Comparison of ENCODE assay signal across 8 cellular contexts in the genomic region with DNA sequence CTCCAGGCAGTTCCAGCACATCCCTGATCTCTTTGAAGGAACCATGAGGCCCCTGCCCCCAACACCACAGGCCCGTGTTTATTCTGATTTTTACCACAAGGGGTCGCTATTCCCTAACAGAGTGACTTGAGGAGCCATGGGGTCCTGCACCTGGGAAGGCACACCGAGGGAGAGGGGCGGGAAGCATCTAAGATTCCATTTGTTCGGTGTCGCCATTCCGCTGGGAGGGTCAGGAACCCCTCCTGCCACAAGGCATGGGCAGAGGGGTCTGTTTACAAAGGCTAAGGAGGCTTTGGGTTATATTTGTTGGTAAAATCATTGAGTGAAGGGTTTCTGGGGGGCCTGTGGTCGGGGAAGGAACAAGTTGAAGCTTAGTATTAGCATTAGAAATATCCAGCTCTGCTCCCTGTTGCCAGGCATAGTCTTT.
DNase-seq lines count a peak whose midpoint lies in the region; ATAC-seq and TF ChIP-seq lines count a peak whose summit lies in the region.

No MANE protein-coding gene starts in this region.

- no peak overlapping the region for H3K27ac ChIP-seq in lung (ENCODE audit: low read depth in 1 of 2, low read length in 1 of 2)

- H3K4me3 ChIP-seq in lung: no peak overlapping the region

- H3K4me1 ChIP-seq in lung (ENCODE audit: control insufficient read depth in 2 of 2, insufficient read depth in 2 of 2, low read length in 2 of 2): peaks cover 0 to 3% of the 10 kb centered on the region in 2 donors

- H3K36me3 ChIP-seq in lung (ENCODE audit: control insufficient read depth in 2 of 2, insufficient read depth in 2 of 2, low read length in 2 of 2): no peaks in the 10 kb centered on the region

- TF ChIP-seq CTCF in lung (IDR thresholded peaks at IDR 0.05; ENCODE audit: control extremely low read depth, extremely low read depth): peak; percentile 57

- 18 to 20% methylated on average over 8 of the region's 8 CpGs for WGBS in lung, 2 donors

- no peaks in the 10 kb centered on the region for H3K27me3 ChIP-seq in lung (ENCODE audit: control insufficient read depth, insufficient read depth)

- peak; percentile 19 to 21 for DNase-seq in AML-193 (lab: John Stamatoyannopoulos, UW)
- peak; percentile 55 for DNase-seq in GM19240 (ENCODE audit: insufficient read length, low spot score)
- peak; percentile 21 for DNase-seq in NCI-H524 treated with DMSO at 0.1 percent for 48 hours (lab: John Stamatoyannopoulos, UW)
- DNase-seq in activated CD4-positive, alpha-beta T cell treated with anti-CD3 and anti-CD28 coated beads, Interleukin-2, amount 50 U/mL, for 1 hour: peak; percentile 31
- peak; percentile 83 for DNase-seq in dermis blood vessel endothelial cell
- DNase-seq in lung (ENCODE audit: low spot score): peak; percentile 31
- DNase-seq in stimulated activated CD8-positive, alpha-beta memory T cell treated with anti-CD3 and anti-CD28 coated beads, Interleukin-2, amount 100 ng/mL, for 48 hours (ENCODE audit: low read depth in 2 of 2): peak; percentile 8 to 23

- ATAC-seq in lung (ENCODE audit: insufficient read depth, low FRiP score) (no peak), GM18517 (IDR thresholded peaks at IDR 0.05; ENCODE audit: unreplicated experiment) (no peak)

- H3K9me3 ChIP-seq in lung (ENCODE audit: control insufficient read depth in 2 of 2, insufficient read depth in 1 of 2, low read length in 1 of 2): no peaks in the 10 kb centered on the region

Comparison
In these comparisons a context has a peak if more than half of its experiments do, and no peak if none do; other contexts are left out.
1. DNase-seq: peak in every context shown above with its lines; median percentile 83 in dermis blood vessel endothelial cell; 55 in GM19240; 31 in activated CD4-positive, alpha-beta T cell treated with anti-CD3 and anti-CD28 coated beads, Interleukin-2, amount 50 U/mL, for 1 hour; 31 in lung; 21 in NCI-H524 treated with DMSO at 0.1 percent for 48 hours; 20 in AML-193; 16 in stimulated activated CD8-positive, alpha-beta memory T cell treated with anti-CD3 and anti-CD28 coated beads, Interleukin-2, amount 100 ng/mL, for 48 hours.